Comparison of ENCODE assay signal across 15 cellular contexts in genomic region chr11:128235446-128235845, GRCh38.
DNase-seq lines count a peak whose midpoint lies in the region; ATAC-seq and TF ChIP-seq lines count a peak whose summit lies in the region.
"Had no signal": no experiment of that assay in that cellular context is flagged by ENCODE, and none has a peak within 500 bp of the region (broad histone marks: within the 10 kb centered on the region; RNA-seq: fewer than 3 reads in every experiment).

No MANE protein-coding gene starts in this region.

- H3K27ac ChIP-seq in hepatocyte: peak overlapping the region; percentile 84
- H3K27ac ChIP-seq in upper lobe of right lung: peak overlapping the region; percentile 24
- H3K27ac ChIP-seq: psoas muscle had no signal

- intact Hi-C loops in left ventricle myocardium superior (cut with micrococcal nuclease): no loop called here
- intact Hi-C loops in Right ventricle myocardium inferior (cut with DNase I): no loop called here
- intact Hi-C loops in upper lobe of right lung (cut with DNase I): no loop called here

- peak; percentile 25 for ATAC-seq in left ventricle myocardium superior
- ATAC-seq in Right ventricle myocardium inferior: no peak
- no peak for ATAC-seq in upper lobe of right lung
- no peak for ATAC-seq in omental fat pad (ENCODE audit: low FRiP score)
- ATAC-seq: activated CD8-positive, alpha-beta T cell treated with anti-CD3 and anti-CD28 coated beads, Interleukin-2, amount 10 ng/mL, durations not matched to agents 7 days and 5 days; activated T-helper 17 cell treated with anti-CD3 and anti-CD28 coated beads, Interleukin-2, amount 50 U/mL, for 72 hours; psoas muscle had no signal

- H2AFZ ChIP-seq in hepatocyte: no peak overlapping the region

- DNase-seq in left ventricle myocardium superior (no peak), Right ventricle myocardium inferior (ENCODE audit: missing footprints) (no peak), NCI-H82 treated with DMSO at 0.1 percent for 48 hours (lab: John Stamatoyannopoulos, UW; ENCODE audit: unreplicated experiment) (peak; percentile 41), hepatocyte (ENCODE audit: low spot score) (peak; percentile 27), upper lobe of right lung (no peak), hippocampal formation (lab: John Stamatoyannopoulos, UW) (no peak), amniotic stem cell (lab: John Stamatoyannopoulos, UW) (no peak), omental fat pad (ENCODE audit: low spot score) (no peak)
- DNase-seq: activated CD8-positive, alpha-beta T cell treated with anti-CD3 and anti-CD28 coated beads, Interleukin-2, amount 10 ng/mL, durations not matched to agents 7 days and 5 days; AML-193; KBM-7; NCI-H187; psoas muscle had no signal

- H4K20me1 ChIP-seq in hepatocyte (ENCODE audit: insufficient read depth, poor library complexity, severe bottlenecking): no peaks in the 10 kb centered on the region

- WGBS in hepatocyte (ENCODE audit: low lambda C conversion rate, missing lambda C conversion rate): 59% methylated on average over 4 of the region's 4 CpGs

- H3K36me3 ChIP-seq in hepatocyte (replicated peaks; ENCODE audit: insufficient read depth, low read depth) (no peaks in the 10 kb centered on the region), upper lobe of right lung (no peaks in the 10 kb centered on the region)
- H3K36me3 ChIP-seq: HAP-1 had no signal

- H3K79me2 ChIP-seq in hepatocyte: no peaks in the 10 kb centered on the region

- no peak for TF ChIP-seq CTCF in hepatocyte (IDR thresholded peaks at IDR 0.05; ENCODE audit: poor library complexity)
- TF ChIP-seq CTCF in upper lobe of right lung (IDR thresholded peaks at IDR 0.05): no peak
- TF ChIP-seq CTCF in omental fat pad (IDR thresholded peaks at IDR 0.05): no peak

- H3K9me3 ChIP-seq in hepatocyte (ENCODE audit: low read depth) (no peaks in the 10 kb centered on the region), upper lobe of right lung (no peaks in the 10 kb centered on the region)
- H3K9me3 ChIP-seq: HAP-1, psoas muscle had no signal

- H3K4me3 ChIP-seq in hepatocyte: no peak overlapping the region
- no peak overlapping the region for H3K4me3 ChIP-seq in upper lobe of right lung
- H3K4me3 ChIP-seq: HAP-1, psoas muscle had no signal

- H3K4me2 ChIP-seq in hepatocyte: peak overlapping the region; percentile 12

- no peaks in the 10 kb centered on the region for H3K9me2 ChIP-seq in hepatocyte (replicated peaks; ENCODE audit: insufficient read depth)

- H3K4me1 ChIP-seq in hepatocyte (ENCODE audit: insufficient read depth): peaks cover 20% of the 10 kb centered on the region
- H3K4me1 ChIP-seq in upper lobe of right lung: no peaks in the 10 kb centered on the region
- H3K4me1 ChIP-seq: HAP-1, psoas muscle had no signal

- no peaks in the 10 kb centered on the region for H3K27me3 ChIP-seq in hepatocyte
- no peaks in the 10 kb centered on the region for H3K27me3 ChIP-seq in upper lobe of right lung

Comparison
In these comparisons a context has a peak if more than half of its experiments do, and no peak if none do; other contexts are left out.
1. DNase-seq: peak in NCI-H82 treated with DMSO at 0.1 percent for 48 hours (single experiment) and hepatocyte (single experiment); none in left ventricle myocardium superior (single experiment), Right ventricle myocardium inferior (single experiment), upper lobe of right lung (single experiment), hippocampal formation (0 of 2), amniotic stem cell (single experiment) and omental fat pad (single experiment).